In the genomic region with DNA sequence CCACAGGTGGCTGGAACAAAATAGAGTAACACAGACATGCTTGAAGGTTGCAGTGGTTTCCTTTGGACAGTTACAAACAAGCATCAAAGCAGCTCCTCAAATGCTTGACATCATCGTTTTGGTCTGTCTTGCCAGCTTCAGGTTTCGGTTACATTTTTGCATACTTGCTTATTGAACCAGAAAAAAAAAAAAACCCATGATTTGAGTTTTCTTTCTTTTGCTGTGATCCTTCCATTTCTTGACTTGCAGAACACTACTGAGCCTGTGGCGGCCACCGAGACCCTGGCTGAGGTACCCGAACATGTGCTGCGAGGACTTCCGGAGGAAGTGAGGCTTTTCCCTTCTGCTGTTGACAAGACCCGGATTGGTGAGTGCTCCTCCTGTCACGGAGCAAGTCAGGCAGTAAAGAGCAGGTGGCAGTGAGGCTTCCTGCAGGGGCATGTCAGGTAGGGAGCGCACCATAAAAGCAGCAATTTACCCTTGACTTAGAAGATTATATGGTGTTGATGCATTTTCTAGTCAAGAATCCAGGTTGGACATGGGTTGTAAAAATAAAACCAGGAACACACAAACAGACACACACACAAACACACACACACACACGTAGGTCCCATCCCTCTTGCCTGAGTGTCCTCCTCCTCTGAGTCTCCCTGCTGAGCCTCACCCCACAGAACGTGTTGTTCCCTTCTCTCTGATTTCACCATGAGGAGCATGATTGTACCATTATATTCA, we compare ENCODE assay signal across 1 cellular context.
TF ChIP-seq lines count a peak whose summit lies in the region.

No MANE protein-coding gene starts in this region.

TF ChIP-seq in HepG2, 621 proteins besides CTCF, POLR2A, EP300 and RAD21 (continued from another document):
- TF ChIP-seq, protein P1, sequence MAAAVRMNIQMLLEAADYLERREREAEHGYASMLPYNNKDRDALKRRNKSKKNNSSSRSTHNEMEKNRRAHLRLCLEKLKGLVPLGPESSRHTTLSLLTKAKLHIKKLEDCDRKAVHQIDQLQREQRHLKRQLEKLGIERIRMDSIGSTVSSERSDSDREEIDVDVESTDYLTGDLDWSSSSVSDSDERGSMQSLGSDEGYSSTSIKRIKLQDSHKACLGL (CRISPR knock-in tag; IDR thresholded peaks at IDR 0.05): no peak
- peak; percentile 20; the same call in 1 of the 2 replicates for TF ChIP-seq GABPA (IDR thresholded peaks at IDR 0.05; ENCODE audit: low read depth, low read length)
- peak; percentile 66 for TF ChIP-seq GABPA (CRISPR knock-in tag; IDR thresholded peaks at IDR 0.05; ENCODE audit: low read depth)
- TF ChIP-seq TEAD2 (CRISPR knock-in tag; IDR thresholded peaks at IDR 0.05): no peak
- no peak for TF ChIP-seq ZSCAN9 (CRISPR knock-in tag; IDR thresholded peaks at IDR 0.05; ENCODE audit: borderline replicate concordance)
- TF ChIP-seq GABPB1 (CRISPR knock-in tag; IDR thresholded peaks at IDR 0.05): peak; percentile 32; the same call in 1 of the 2 replicates
- TF ChIP-seq, protein P2, sequence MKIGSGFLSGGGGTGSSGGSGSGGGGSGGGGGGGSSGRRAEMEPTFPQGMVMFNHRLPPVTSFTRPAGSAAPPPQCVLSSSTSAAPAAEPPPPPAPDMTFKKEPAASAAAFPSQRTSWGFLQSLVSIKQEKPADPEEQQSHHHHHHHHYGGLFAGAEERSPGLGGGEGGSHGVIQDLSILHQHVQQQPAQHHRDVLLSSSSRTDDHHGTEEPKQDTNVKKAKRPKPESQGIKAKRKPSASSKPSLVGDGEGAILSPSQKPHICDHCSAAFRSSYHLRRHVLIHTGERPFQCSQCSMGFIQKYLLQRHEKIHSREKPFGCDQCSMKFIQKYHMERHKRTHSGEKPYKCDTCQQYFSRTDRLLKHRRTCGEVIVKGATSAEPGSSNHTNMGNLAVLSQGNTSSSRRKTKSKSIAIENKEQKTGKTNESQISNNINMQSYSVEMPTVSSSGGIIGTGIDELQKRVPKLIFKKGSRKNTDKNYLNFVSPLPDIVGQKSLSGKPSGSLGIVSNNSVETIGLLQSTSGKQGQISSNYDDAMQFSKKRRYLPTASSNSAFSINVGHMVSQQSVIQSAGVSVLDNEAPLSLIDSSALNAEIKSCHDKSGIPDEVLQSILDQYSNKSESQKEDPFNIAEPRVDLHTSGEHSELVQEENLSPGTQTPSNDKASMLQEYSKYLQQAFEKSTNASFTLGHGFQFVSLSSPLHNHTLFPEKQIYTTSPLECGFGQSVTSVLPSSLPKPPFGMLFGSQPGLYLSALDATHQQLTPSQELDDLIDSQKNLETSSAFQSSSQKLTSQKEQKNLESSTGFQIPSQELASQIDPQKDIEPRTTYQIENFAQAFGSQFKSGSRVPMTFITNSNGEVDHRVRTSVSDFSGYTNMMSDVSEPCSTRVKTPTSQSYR (CRISPR knock-in tag; IDR thresholded peaks at IDR 0.05; ENCODE audit: borderline replicate concordance): no peak
- no peak for TF ChIP-seq TAF15 (IDR thresholded peaks at IDR 0.05; ENCODE audit: low read depth, low read length, poor library complexity, severe bottlenecking)
- TF ChIP-seq ZNF263 (CRISPR knock-in tag; IDR thresholded peaks at IDR 0.05): peak; percentile 74; the same call in 1 of the 2 replicates
